ENCODE assay signal across 25 cellular contexts in the genomic region with DNA sequence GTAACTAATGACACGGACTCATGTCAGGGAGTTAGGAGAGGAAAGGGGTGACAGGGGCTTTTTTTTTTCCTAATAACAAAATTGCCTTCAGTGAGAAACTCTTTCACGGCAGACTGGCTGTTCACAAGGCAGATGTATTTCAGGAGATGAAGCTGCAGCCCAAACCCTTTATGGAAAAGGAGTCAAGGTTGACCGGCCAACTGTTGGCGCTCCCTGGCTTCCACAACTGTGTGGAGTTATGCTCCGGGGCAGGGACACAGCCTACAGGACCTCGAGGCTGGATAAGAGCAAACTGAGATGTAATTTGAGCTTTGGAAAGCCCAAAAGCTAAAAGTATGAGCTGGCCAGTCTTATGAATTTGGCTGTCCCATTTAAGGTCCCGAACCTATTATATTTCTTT. TPM values are rescaled to one million over a fixed set of nuclear protein-coding genes. Genes with fewer than 3 reads are reported as not detected.
A peak's percentile ranks its signal among the peaks of the same experiment; 100 is the strongest.
DNase-seq lines count a peak whose midpoint lies in the region; ATAC-seq, FAIRE-seq and TF ChIP-seq lines count a peak whose summit lies in the region.
"Had no signal": no experiment of that assay in that cellular context is flagged by ENCODE, and none has a peak within 500 bp of the region (broad histone marks: within the 10 kb centered on the region; RNA-seq: fewer than 3 reads in every experiment).

No MANE protein-coding gene starts in this region.

- no peak overlapping the region for H3K27ac Mint-ChIP-seq in MCF 10A (ENCODE audit: low read depth, unreplicated experiment)
- H3K27ac Mint-ChIP-seq: activated CD4-positive, alpha-beta T cell treated with anti-CD3 and anti-CD28 coated beads, Interleukin-2, amount 10 ng/mL, durations not matched to agents 24 days and 14 days had no signal

- no peaks in the 10 kb centered on the region for H3K36me3 ChIP-seq in mammary epithelial cell (ENCODE audit: insufficient read depth, low read length)
- H3K36me3 ChIP-seq in left ventricle myocardium inferior, result no peaks in the 10 kb centered on the region
- H3K36me3 ChIP-seq: stomach, tibial nerve had no signal

- no peak overlapping the region for H3K9ac ChIP-seq in mammary epithelial cell (ENCODE audit: insufficient read depth, low read length)

- CTCF ChIA-PET in mammary epithelial cell (lab: Charles Lee; ENCODE audit: low non-redundant PET) (no interaction called here), MCF 10A (lab: Yijun Ruan, JAX) (interaction anchor here (0.6 to 1.2 kb wide), 4 partner anchors 12 to 157 kb away, joined by 3 to 4 read pairs (median 4); no protein-coding TSS in a partner anchor)

- BruUV-seq in mammary epithelial cell (replicated peaks; lab: Mats Ljungman, UMichigan) (no TSS peak), MCF 10A (replicated peaks; lab: Mats Ljungman, UMichigan) (no TSS peak)

- H3K9me3 ChIP-seq in mammary epithelial cell (replicated peaks; ENCODE audit: insufficient read depth, low read length), result no peaks in the 10 kb centered on the region
- no peaks in the 10 kb centered on the region for H3K9me3 ChIP-seq in left ventricle myocardium inferior (replicated peaks)
- H3K9me3 ChIP-seq: body of pancreas, stomach, tibial nerve had no signal

- no peak overlapping the region for H3K4me2 ChIP-seq in mammary epithelial cell (ENCODE audit: insufficient read depth, low read depth, low read length)

- no peaks in the 10 kb centered on the region for H3K27me3 ChIP-seq in mammary epithelial cell (ENCODE audit: insufficient read depth, low read length)
- no peaks in the 10 kb centered on the region for H3K27me3 ChIP-seq in left ventricle myocardium inferior (ENCODE audit: low read depth)
- H3K27me3 ChIP-seq: body of pancreas had no signal

- H3K79me2 ChIP-seq in mammary epithelial cell (ENCODE audit: insufficient read depth, low read length), result no peaks in the 10 kb centered on the region

- intact Hi-C loops in mammary epithelial cell (cut with micrococcal nuclease), result no loop called here
- intact Hi-C loops in MCF 10A (cut with micrococcal nuclease), result no loop called here
- intact Hi-C loops in left ventricle myocardium inferior (cut with micrococcal nuclease), result no loop called here

- dilution Hi-C loops in mammary epithelial cell (cut with HindIII; ENCODE audit: low sequenced_read_pairs), result no loop called here

- H3K36me3 Mint-ChIP-seq in MCF 10A (ENCODE audit: insufficient read depth, unreplicated experiment), result no peaks in the 10 kb centered on the region

- H4K20me1 ChIP-seq in mammary epithelial cell (ENCODE audit: insufficient read depth, low read length), result no peaks in the 10 kb centered on the region

- DNase-seq in mammary epithelial cell, result no peak
- DNase-seq in MCF 10A (ENCODE audit: unreplicated experiment), result no peak
- DNase-seq in M059J (ENCODE audit: low read depth), result peak; percentile 7
- no peak for DNase-seq in left ventricle myocardium inferior
- DNase-seq in renal cortical epithelial cell (ENCODE audit: low read depth), result peak; percentile 2
- no peak for DNase-seq in AG20443 (ENCODE audit: low spot score)
- DNase-seq in RCC 7860 (ENCODE audit: low spot score), result no peak
- DNase-seq: activated CD4-positive, alpha-beta T cell treated with anti-CD3 and anti-CD28 coated beads, Interleukin-2, amount 10 ng/mL, durations not matched to agents 24 days and 14 days; activated T-cell treated with anti-CD3 and anti-CD28 coated beads, Interleukin-2, amount 50 U/mL, for 48 hours; body of pancreas; COR-L47; effector CD8-positive, alpha-beta T cell; GDM1; NCI-H187; NCI-H524; occipital lobe; PC-3; SHP77; stimulated activated CD4-positive, alpha-beta T cell treated with anti-CD3 and anti-CD28 coated beads, Interleukin-1b, Interleukin-23, amount 100 ng/mL, for 48 hours; stomach had no signal

- peaks cover 12% of the 10 kb centered on the region for H3K4me1 Mint-ChIP-seq in MCF 10A (ENCODE audit: insufficient read depth, unreplicated experiment)

- H3K27ac ChIP-seq in mammary epithelial cell (ENCODE audit: insufficient read depth, low read depth, low read length) (no peak overlapping the region), left ventricle myocardium inferior (replicated peaks) (peak overlapping the region; percentile 87)
- H3K27ac ChIP-seq: body of pancreas, HL-60, stomach, tibial nerve had no signal

- in situ Hi-C loops in mammary epithelial cell (cut with MboI; ENCODE audit: low sequenced_read_pairs in 2 of 2), result no loop called here

- WGBS in mammary epithelial cell (ENCODE audit: low coverage, missing lambda C conversion rate), result 76% methylated on average over 7 of the region's 7 CpGs

- no peak for ATAC-seq in GM18870 (IDR thresholded peaks at IDR 0.05; ENCODE audit: unreplicated experiment)
- ATAC-seq: body of pancreas, left lobe of liver, PC-3 had no signal

- H3K4me1 ChIP-seq in mammary epithelial cell (ENCODE audit: insufficient read depth, low read length) (peaks cover 13% of the 10 kb centered on the region), left ventricle myocardium inferior (peaks cover 22% of the 10 kb centered on the region)
- H3K4me1 ChIP-seq: body of pancreas, tibial nerve had no signal

- no peak overlapping the region for H3K4me3 Mint-ChIP-seq in MCF 10A (ENCODE audit: unreplicated experiment)
- H3K4me3 Mint-ChIP-seq: activated CD4-positive, alpha-beta T cell treated with anti-CD3 and anti-CD28 coated beads, Interleukin-2, amount 10 ng/mL, durations not matched to agents 24 days and 14 days had no signal

- no peaks in the 10 kb centered on the region for H3K9me3 Mint-ChIP-seq in MCF 10A (ENCODE audit: unreplicated experiment)
- H3K9me3 Mint-ChIP-seq: activated CD4-positive, alpha-beta T cell treated with anti-CD3 and anti-CD28 coated beads, Interleukin-2, amount 10 ng/mL, durations not matched to agents 24 days and 14 days had no signal

- POLR2A ChIA-PET in MCF 10A (lab: Yijun Ruan, JAX), result interaction anchor here (2.4 kb wide), 1 partner anchor 33 kb away, joined by 11 read pairs; no protein-coding TSS in a partner anchor

- H2AFZ ChIP-seq in mammary epithelial cell (ENCODE audit: low read depth, low read length), result peak overlapping the region; percentile 46

- TF ChIP-seq CTCF in mammary epithelial cell (conservative IDR thresholded peaks at IDR 0.05 in 1 of 2, IDR thresholded peaks at IDR 0.05 in 1 of 2; ENCODE audit: extremely low read depth in 1 of 2, insufficient read depth in 1 of 2, low read depth in 1 of 2, low read length in 2 of 2), result no peak
- no peak for TF ChIP-seq CTCF in MCF 10A (IDR thresholded peaks at IDR 0.05; ENCODE audit: unreplicated experiment)
- no peak for TF ChIP-seq CTCF in left ventricle myocardium inferior (IDR thresholded peaks at IDR 0.05; ENCODE audit: borderline replicate concordance)

- no peak overlapping the region for H3K4me3 ChIP-seq in mammary epithelial cell (replicated peaks in 1 of 3; ENCODE audit: insufficient read depth in 1 of 3, low read depth in 2 of 3, low read length in 3 of 3)
- peak overlapping the region; percentile 36 for H3K4me3 ChIP-seq in left ventricle myocardium inferior
- H3K4me3 ChIP-seq: body of pancreas, skin epidermis, stomach, tibial nerve had no signal

- no peak for FAIRE-seq in RCC 7860 (lab: Jason Lieb, UNC)

- H3K27me3 Mint-ChIP-seq in MCF 10A (ENCODE audit: insufficient read depth, unreplicated experiment), result no peaks in the 10 kb centered on the region

RNA-seq across cellular contexts. Expression of a gene that starts 30.8 kb away (rescaled TPM):
- total RNA-seq in mammary epithelial cell (10 to 100 TPM; 17.0 to 19.3 TPM), MCF 10A (2022) (16.9 and 19.5 TPM in 2 replicates), left ventricle myocardium inferior (60.0 TPM), renal cortical epithelial cell (18.4 and 37.2 TPM in 2 replicates)
- polyA plus RNA-seq in mammary epithelial cell, result 10.5 TPM
- 10.4 TPM for polyA minus RNA-seq in mammary epithelial cell
- 10.6 and 14.4 TPM in 2 replicates for total RNA-seq in M059J (2014; rRNA removed; shearing (Covaris generic))

Comparison
In these comparisons a context has a peak if more than half of its experiments do, and no peak if none do; other contexts are left out.
1. DNase-seq: peak in M059J (single experiment) and renal cortical epithelial cell (single experiment); none in mammary epithelial cell (single experiment), MCF 10A (single experiment), left ventricle myocardium inferior (single experiment), AG20443 (single experiment) and RCC 7860 (single experiment).